21 cellular contexts compared by ENCODE assay signal in the genomic region with DNA sequence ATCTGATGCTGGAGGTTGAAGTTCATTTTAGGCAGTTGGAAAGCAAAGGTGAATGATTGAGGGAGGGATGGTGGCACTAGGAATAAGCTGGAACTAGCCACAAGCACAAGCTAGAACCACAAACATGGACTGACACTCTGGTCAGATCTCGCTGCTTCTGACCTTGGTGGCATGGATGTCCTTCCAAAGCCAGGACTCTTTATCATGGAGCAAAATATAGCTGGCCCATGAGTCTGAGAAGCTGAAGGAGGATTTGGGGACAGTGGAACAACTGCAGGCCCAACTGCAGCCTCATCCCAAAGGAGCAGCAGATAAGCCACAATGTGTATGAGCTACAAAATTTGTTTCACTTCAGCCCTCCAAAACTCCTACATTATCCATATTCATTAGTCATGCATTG.
"Had no signal": no experiment of that assay in that cellular context is flagged by ENCODE, and none has a peak within 500 bp of the region (broad histone marks: within the 10 kb centered on the region; RNA-seq: fewer than 3 reads in every experiment).

No MANE protein-coding gene starts in this region.

- H3K27ac Mint-ChIP-seq: activated B cell treated with CpG ODN at 0.5 μM for 24 hours; activated CD4-positive, alpha-beta memory T cell treated with anti-CD3 and anti-CD28 coated beads, Interleukin-2, amount 10 ng/mL, durations not matched to agents 7 days and 5 days; activated CD8-positive, alpha-beta memory T cell treated with anti-CD3 and anti-CD28 coated beads, Interleukin-2, amount 10 ng/mL, durations not matched to agents 7 days and 5 days; activated T-helper 2 cell treated with anti-CD3 and anti-CD28 coated beads, Interferon-gamma antibody, Interleukin-2, Interleukin-4, amounts not matched to agents 10 μg/mL and 5 μg/mL and 100 μg/mL, durations not matched to agents 14 hours and 24 hours and 36 hours; T-helper 2 cell treated with Interferon-gamma antibody and Interleukin-4, amounts not matched to agents 5 μg/mL and 100 μg/mL, for 36 hours had no signal

- H3K27me3 Mint-ChIP-seq: activated B cell treated with CpG ODN at 0.5 μM for 24 hours; activated CD4-positive, alpha-beta memory T cell treated with anti-CD3 and anti-CD28 coated beads, Interleukin-2, amount 10 ng/mL, durations not matched to agents 7 days and 5 days; activated CD8-positive, alpha-beta memory T cell treated with anti-CD3 and anti-CD28 coated beads, Interleukin-2, amount 10 ng/mL, durations not matched to agents 7 days and 5 days; central memory CD8-positive, alpha-beta T cell; naive thymus-derived CD4-positive, alpha-beta T cell had no signal

- DNase-seq: activated B cell treated with CpG ODN at 0.5 μM for 24 hours; activated CD4-positive, alpha-beta memory T cell treated with anti-CD3 and anti-CD28 coated beads, Interleukin-2, amount 10 ng/mL, durations not matched to agents 7 days and 5 days; activated CD4-positive, alpha-beta T cell treated with anti-CD3 and anti-CD28 coated beads for 4 hours; activated CD8-positive, alpha-beta memory T cell treated with anti-CD3 and anti-CD28 coated beads, Interleukin-2, amount 10 ng/mL, durations not matched to agents 7 days and 5 days; activated naive CD4-positive, alpha-beta T cell treated with anti-CD3 and anti-CD28 coated beads, Interleukin-2, amount 50 U/mL, for 16 hours; aorta; brain microvascular endothelial cell; colonic mucosa; foreskin keratinocyte; left lung; mesenchymal stem cell; mucosa of descending colon; naive thymus-derived CD4-positive, alpha-beta T cell; ovary; stimulated activated CD4-positive, alpha-beta T cell treated with anti-CD3 and anti-CD28 coated beads, Interleukin-4, amount 100 ng/mL, for 1 hour; stomach had no signal

- H3K4me3 ChIP-seq: colonic mucosa, left lung, mucosa of descending colon, ovary, smooth muscle cell, stomach had no signal

- H3K36me3 ChIP-seq: colonic mucosa, ovary had no signal

- H3K27ac ChIP-seq: brain microvascular endothelial cell, colonic mucosa, foreskin keratinocyte, left lung, ovary, stomach had no signal

- H3K4me1 ChIP-seq: colonic mucosa, foreskin keratinocyte, left lung, stomach had no signal

- H3K4me1 Mint-ChIP-seq: activated B cell treated with CpG ODN at 0.5 μM for 24 hours; activated CD4-positive, alpha-beta memory T cell treated with anti-CD3 and anti-CD28 coated beads, Interleukin-2, amount 10 ng/mL, durations not matched to agents 7 days and 5 days; activated CD8-positive, alpha-beta memory T cell treated with anti-CD3 and anti-CD28 coated beads, Interleukin-2, amount 10 ng/mL, durations not matched to agents 7 days and 5 days; central memory CD8-positive, alpha-beta T cell; naive thymus-derived CD4-positive, alpha-beta T cell had no signal

- H3K9me3 Mint-ChIP-seq: activated B cell treated with CpG ODN at 0.5 μM for 24 hours; activated CD4-positive, alpha-beta memory T cell treated with anti-CD3 and anti-CD28 coated beads, Interleukin-2, amount 10 ng/mL, durations not matched to agents 7 days and 5 days; activated T-helper 2 cell treated with anti-CD3 and anti-CD28 coated beads, Interferon-gamma antibody, Interleukin-2, Interleukin-4, amounts not matched to agents 10 μg/mL and 5 μg/mL and 100 μg/mL, durations not matched to agents 14 hours and 24 hours and 36 hours; central memory CD8-positive, alpha-beta T cell; naive thymus-derived CD4-positive, alpha-beta T cell; T-helper 2 cell treated with Interferon-gamma antibody and Interleukin-4, amounts not matched to agents 5 μg/mL and 100 μg/mL, for 36 hours had no signal

- H3K4me2 ChIP-seq: smooth muscle cell had no signal

- H3K9me3 ChIP-seq: colonic mucosa, left lung, mucosa of descending colon, ovary, stomach had no signal

- H3K27me3 ChIP-seq: brain microvascular endothelial cell, colonic mucosa, foreskin keratinocyte, left lung, ovary, stomach had no signal

- H3K4me3 Mint-ChIP-seq: activated B cell treated with CpG ODN at 0.5 μM for 24 hours; activated CD4-positive, alpha-beta memory T cell treated with anti-CD3 and anti-CD28 coated beads, Interleukin-2, amount 10 ng/mL, durations not matched to agents 7 days and 5 days; activated CD8-positive, alpha-beta memory T cell treated with anti-CD3 and anti-CD28 coated beads, Interleukin-2, amount 10 ng/mL, durations not matched to agents 7 days and 5 days; central memory CD8-positive, alpha-beta T cell; naive thymus-derived CD4-positive, alpha-beta T cell; T-helper 2 cell treated with Interferon-gamma antibody and Interleukin-4, amounts not matched to agents 5 μg/mL and 100 μg/mL, for 36 hours had no signal

- ATAC-seq: activated CD8-positive, alpha-beta memory T cell treated with anti-CD3 and anti-CD28 coated beads, Interleukin-2, amount 10 ng/mL, durations not matched to agents 7 days and 5 days; foreskin keratinocyte; left lung; mucosa of descending colon; naive thymus-derived CD4-positive, alpha-beta T cell; sciatic nerve had no signal
